In the genomic region with DNA sequence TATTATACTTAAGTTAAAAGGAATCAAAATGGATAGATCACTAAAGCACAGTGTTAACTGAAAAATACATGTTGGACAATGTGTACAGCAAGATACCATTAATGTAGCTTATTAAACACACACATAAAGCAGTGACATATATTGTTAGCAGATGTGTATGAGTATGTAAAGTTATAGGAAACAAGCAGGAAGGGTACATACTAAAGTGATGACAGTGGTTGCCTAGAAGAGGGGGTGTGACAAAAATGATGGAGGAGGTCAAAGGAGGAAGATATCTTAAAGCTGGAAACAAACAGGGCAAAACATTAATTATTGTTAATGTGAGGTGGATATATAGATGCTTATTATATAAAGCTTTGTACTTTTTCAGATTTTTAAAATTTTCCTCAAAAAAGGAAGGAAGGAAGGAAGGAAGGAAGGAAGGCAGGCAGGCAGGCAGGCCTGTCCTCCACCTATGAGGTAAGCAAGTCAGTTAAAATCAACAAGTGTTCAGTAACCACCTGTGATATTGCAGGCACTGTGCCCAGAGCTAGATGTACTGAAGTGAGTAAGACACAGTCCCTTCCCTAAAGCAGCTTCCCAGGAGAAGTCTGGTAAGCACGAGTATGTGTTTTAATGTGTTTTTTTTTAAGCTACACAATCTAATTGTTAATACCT, we compare ENCODE assay signal across 14 cellular contexts.
DNase-seq lines count a peak whose midpoint lies in the region; ATAC-seq and TF ChIP-seq lines count a peak whose summit lies in the region.
"Had no signal": no experiment of that assay in that cellular context is flagged by ENCODE, and none has a peak within 500 bp of the region (broad histone marks: within the 10 kb centered on the region; RNA-seq: fewer than 3 reads in every experiment).

No MANE protein-coding gene starts in this region.

- DNase-seq in Caki2 (ENCODE audit: low read depth) (peak; percentile 64), HT1080 (ENCODE audit: low read depth) (peak; percentile 47), amniotic epithelial cell (ENCODE audit: low read depth) (peak; percentile 26), kidney glomerular epithelial cell (lab: John Stamatoyannopoulos, UW) (peak; percentile 28), iPS-NIHi11 (ENCODE audit: low spot score) (no peak), CD14-positive monocyte (ENCODE audit: low spot score) (no peak)
- DNase-seq: activated CD4-positive, alpha-beta T cell treated with anti-CD3 and anti-CD28 coated beads, Interleukin-2, amount 50 U/mL, for 48 hours; activated effector memory CD4-positive, alpha-beta T cell treated with Interleukin-2 at 50 U/mL for 16 hours; GF-D8; immature natural killer cell; right cardiac atrium; stimulated activated naive CD8-positive, alpha-beta T cell treated with anti-CD3 and anti-CD28 coated beads, Interleukin-15, amount 100 ng/mL, for 72 hours had no signal

- peak overlapping the region in 2 of 7 donors; percentile 10 to 50 for H3K27ac Mint-ChIP-seq in CD14-positive monocyte
- H3K27ac Mint-ChIP-seq: immature natural killer cell; stimulated activated naive CD8-positive, alpha-beta T cell treated with anti-CD3 and anti-CD28 coated beads, Interleukin-15, amount 100 ng/mL, for 72 hours had no signal

- ATAC-seq in GM18505 (IDR thresholded peaks at IDR 0.05; ENCODE audit: unreplicated experiment) (no peak), GM18907 (IDR thresholded peaks at IDR 0.05; ENCODE audit: unreplicated experiment) (no peak)
- ATAC-seq: right cardiac atrium; stimulated activated naive CD8-positive, alpha-beta T cell treated with anti-CD3 and anti-CD28 coated beads, Interleukin-15, amount 100 ng/mL, for 72 hours had no signal

- peaks cover 0 to 7% (median 4%) of the 10 kb centered on the region in 7 donors for H3K9me3 Mint-ChIP-seq in CD14-positive monocyte
- H3K9me3 Mint-ChIP-seq: stimulated activated naive CD8-positive, alpha-beta T cell treated with anti-CD3 and anti-CD28 coated beads, Interleukin-15, amount 100 ng/mL, for 72 hours had no signal

- H3K36me3 Mint-ChIP-seq in CD14-positive monocyte = no peaks in the 10 kb centered on the region
- H3K36me3 Mint-ChIP-seq: immature natural killer cell had no signal

- H3K4me3 Mint-ChIP-seq in CD14-positive monocyte = no peak overlapping the region
- H3K4me3 Mint-ChIP-seq: immature natural killer cell; stimulated activated naive CD8-positive, alpha-beta T cell treated with anti-CD3 and anti-CD28 coated beads, Interleukin-15, amount 100 ng/mL, for 72 hours had no signal

- no peaks in the 10 kb centered on the region for H3K4me1 Mint-ChIP-seq in CD14-positive monocyte
- H3K4me1 Mint-ChIP-seq: immature natural killer cell; stimulated activated naive CD8-positive, alpha-beta T cell treated with anti-CD3 and anti-CD28 coated beads, Interleukin-15, amount 100 ng/mL, for 72 hours had no signal

- H3K27me3 Mint-ChIP-seq in CD14-positive monocyte (ENCODE audit: low read depth in 3 of 3) = peaks cover 0 to 1% (median 0%) of the 10 kb centered on the region in 3 donors

- TF ChIP-seq CTCF in CD14-positive monocyte (IDR thresholded peaks at IDR 0.05) = no peak

- no peak for TF ChIP-seq POLR2A in GM18505 (IDR thresholded peaks at IDR 0.05; ENCODE audit: borderline replicate concordance, extremely low read depth, insufficient read depth, insufficient read length)

- in situ Hi-C loops in Caki2 (cut with HindIII; ENCODE audit: low pct_unique_long_range_greater_than_20kb, low sequenced_read_pairs) = no loop called here

- intact Hi-C loops in CD14-positive monocyte (cut with micrococcal nuclease) = no loop called here

Comparison
In these comparisons a context has a peak if more than half of its experiments do, and no peak if none do; other contexts are left out.
1. DNase-seq: peak in Caki2 (single experiment), HT1080 (single experiment), amniotic epithelial cell (single experiment) and kidney glomerular epithelial cell (single experiment); none in iPS-NIHi11 (single experiment) and CD14-positive monocyte (single experiment).